Comparison of ENCODE assay signal across 8 cellular contexts in the genomic region with DNA sequence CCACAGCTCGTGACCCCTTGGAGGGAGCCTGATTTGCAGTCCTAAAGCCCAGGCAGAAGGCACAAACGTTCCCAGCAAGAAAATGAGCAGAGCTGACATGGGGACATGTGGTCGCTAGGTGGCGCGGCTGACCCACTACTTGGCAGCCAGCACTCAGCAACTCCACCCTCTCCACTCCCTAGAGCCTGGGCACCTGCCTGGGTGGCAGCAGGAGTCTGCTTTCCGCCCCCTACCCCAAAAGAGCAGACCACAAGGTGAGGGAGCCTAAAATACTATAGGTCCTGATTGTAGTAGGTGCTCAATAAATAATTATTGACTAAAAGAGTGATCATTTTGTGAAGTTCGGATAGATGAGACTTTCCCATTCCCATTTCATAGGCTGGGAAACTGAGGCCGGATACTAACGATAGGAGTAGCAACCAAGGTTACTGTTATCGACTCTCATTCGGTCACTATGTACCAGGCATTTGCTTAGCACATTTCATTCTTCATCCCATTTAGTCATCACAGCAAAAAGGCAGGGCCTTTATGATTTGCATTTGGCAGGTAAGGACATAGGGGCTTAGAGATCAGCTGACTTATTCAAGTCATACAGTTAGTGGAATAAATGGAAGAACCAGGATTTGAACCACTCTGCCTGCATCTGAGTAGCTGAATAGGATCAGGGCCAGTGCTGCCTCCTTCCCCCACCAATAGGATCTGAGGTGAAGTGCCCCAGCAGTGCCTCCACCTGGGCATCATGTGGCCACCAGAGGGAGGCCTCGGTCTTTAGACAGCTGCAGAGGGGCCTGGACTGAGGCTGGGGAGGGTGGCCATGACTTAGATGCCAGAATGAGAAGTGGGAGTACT.
DNase-seq lines count a peak whose midpoint lies in the region; ATAC-seq and TF ChIP-seq lines count a peak whose summit lies in the region.

No MANE protein-coding gene starts in this region.

- no peak overlapping the region for H3K4me3 ChIP-seq in cardiac fibroblast (replicated peaks in 1 of 2; ENCODE audit: low read depth in 2 of 2, low read length in 2 of 2)

- peak; percentile 87 for TF ChIP-seq CTCF in cardiac fibroblast (IDR thresholded peaks at IDR 0.05; ENCODE audit: low read depth, low read length)

- peak; percentile 67 for ATAC-seq in HG02610 (IDR thresholded peaks at IDR 0.05; ENCODE audit: unreplicated experiment)
- ATAC-seq in HG03439 (IDR thresholded peaks at IDR 0.05; ENCODE audit: unreplicated experiment), result no peak

- DNase-seq in DMS153 (lab: John Stamatoyannopoulos, UW) (peak; percentile 19), NCI-H226 (peak; percentile 33), cardiac fibroblast (ENCODE audit: low read depth in 2 of 2) (peak; percentile 73 to 74), left kidney (ENCODE audit: low read depth, low spot score) (peak; percentile 81)
- peak; percentile 78 for DNase-seq in activated CD4-positive, CD25-positive, alpha-beta regulatory T cell treated with anti-CD3 and anti-CD28 coated beads, Interleukin-2, amount 50 U/mL, for 72 hours
- DNase-seq in stimulated activated CD4-positive, alpha-beta T cell treated with anti-CD3 and anti-CD28 coated beads, TNF-alpha, amount 100 ng/mL, for 24 hours (ENCODE audit: low read depth in 3 of 3), result peak; percentile 64 to 79 (median 66)

Comparison
In these comparisons a context has a peak if more than half of its experiments do, and no peak if none do; other contexts are left out.
1. DNase-seq: peak in every context shown above with its lines; median percentile 81 in left kidney; 78 in activated CD4-positive, CD25-positive, alpha-beta regulatory T cell treated with anti-CD3 and anti-CD28 coated beads, Interleukin-2, amount 50 U/mL, for 72 hours; 74 in cardiac fibroblast; 66 in stimulated activated CD4-positive, alpha-beta T cell treated with anti-CD3 and anti-CD28 coated beads, TNF-alpha, amount 100 ng/mL, for 24 hours; 33 in NCI-H226; 19 in DMS153.